In genomic region chr16:970766-971581, GRCh38 we compare ENCODE assay signal across 8 cellular contexts. TPM values are rescaled to one million over a fixed set of nuclear protein-coding genes. Genes with fewer than 3 reads are reported as not detected.
DNase-seq lines count a peak whose midpoint lies in the region; ATAC-seq and TF ChIP-seq lines count a peak whose summit lies in the region.

TSS of gene LMF1 (minus strand) at chr16:970984. CDS start at chr16:970980, 4 bp downstream.

- WGBS in mammary epithelial cell (ENCODE audit: low coverage, missing lambda C conversion rate): 45% methylated on average over 11 of the region's 71 CpGs

- TF ChIP-seq CTCF in WI38 (IDR thresholded peaks at IDR 0.05; ENCODE audit: low read depth, low read length) (no peak), mammary epithelial cell (conservative IDR thresholded peaks at IDR 0.05 in 1 of 2, IDR thresholded peaks at IDR 0.05 in 1 of 2; ENCODE audit: extremely low read depth in 1 of 2, insufficient read depth in 1 of 2, low read depth in 1 of 2, low read length in 2 of 2) (no peak)

- no peak within 1 kb of the TSS for H3K27ac ChIP-seq in mammary epithelial cell (ENCODE audit: insufficient read depth, low read depth, low read length)

- H4K20me1 ChIP-seq in mammary epithelial cell (ENCODE audit: insufficient read depth, low read length): no peaks in the 10 kb centered on the region

- CTCF ChIA-PET in mammary epithelial cell (lab: Charles Lee; ENCODE audit: low non-redundant PET): no interaction called here

- peak; percentile 51 for DNase-seq in NCI-H146 (lab: John Stamatoyannopoulos, UW)
- DNase-seq in NCI-H146 treated with DMSO at 0.1 percent for 48 hours (lab: John Stamatoyannopoulos, UW; ENCODE audit: unreplicated experiment): no peak
- DNase-seq in NCI-H2171 (lab: John Stamatoyannopoulos, UW): peak; percentile 81
- DNase-seq in mammary epithelial cell: peak; percentile 86
- DNase-seq in inferior parietal cortex (ENCODE audit: extremely low spot score): peak; percentile 92
- peak; percentile 43 for DNase-seq in smooth muscle cell of the brain vasculature (ENCODE audit: low read depth, low spot score)

- H3K4me1 ChIP-seq in mammary epithelial cell (ENCODE audit: insufficient read depth, low read length): peaks cover 13% of the 10 kb centered on the region

- H3K79me2 ChIP-seq in mammary epithelial cell (ENCODE audit: insufficient read depth, low read length): peaks cover 7% of the 10 kb centered on the region

- BruUV-seq in mammary epithelial cell (replicated peaks; lab: Mats Ljungman, UMichigan): no TSS peak

- H3K4me3 ChIP-seq in WI38 (ENCODE audit: low read depth, low read length): peak within 1 kb of the TSS; percentile 83
- H3K4me3 ChIP-seq in mammary epithelial cell (replicated peaks in 1 of 3; ENCODE audit: insufficient read depth in 1 of 3, low read depth in 2 of 3, low read length in 3 of 3): peak within 1 kb of the TSS; percentile 40 to 72 (median 64)

- H3K4me2 ChIP-seq in mammary epithelial cell (ENCODE audit: insufficient read depth, low read depth, low read length): peak within 1 kb of the TSS; percentile 95

- peak within 1 kb of the TSS; percentile 12 for H3K9ac ChIP-seq in mammary epithelial cell (ENCODE audit: insufficient read depth, low read length)

- peak; percentile 85 for ATAC-seq in HG02970 (IDR thresholded peaks at IDR 0.05; ENCODE audit: low FRiP score, unreplicated experiment)

- no peaks in the 10 kb centered on the region for H3K27me3 ChIP-seq in mammary epithelial cell (ENCODE audit: insufficient read depth, low read length)

- intact Hi-C loops in mammary epithelial cell (cut with micrococcal nuclease): loop anchor here (2.0 to 10.0 kb wide), 2 partner anchors 64 to 258 kb away; no protein-coding TSS in a partner anchor

- H2AFZ ChIP-seq in mammary epithelial cell (ENCODE audit: low read depth, low read length): peak within 1 kb of the TSS; percentile 90

- in situ Hi-C loops in mammary epithelial cell (cut with MboI; ENCODE audit: low sequenced_read_pairs in 2 of 2): no loop called here

- no peaks in the 10 kb centered on the region for H3K36me3 ChIP-seq in mammary epithelial cell (ENCODE audit: insufficient read depth, low read length)

- H3K9me3 ChIP-seq in mammary epithelial cell (replicated peaks; ENCODE audit: insufficient read depth, low read length): peaks cover 21% of the 10 kb centered on the region

- dilution Hi-C loops in mammary epithelial cell (cut with HindIII; ENCODE audit: low sequenced_read_pairs): loop anchor here (10.0 kb wide), 1 partner anchor 56 kb away; no protein-coding TSS in a partner anchor

RNA-seq across cellular contexts. Expression of gene LMF1, which starts in this region (rescaled TPM):
- total RNA-seq in mammary epithelial cell: 10 to 100 TPM; 11.0 to 25.3 TPM
- 9.7 TPM for polyA plus RNA-seq in mammary epithelial cell
- polyA minus RNA-seq in mammary epithelial cell: 7.8 TPM
